ENCODE assay signal across 1 cellular context in the genomic region with DNA sequence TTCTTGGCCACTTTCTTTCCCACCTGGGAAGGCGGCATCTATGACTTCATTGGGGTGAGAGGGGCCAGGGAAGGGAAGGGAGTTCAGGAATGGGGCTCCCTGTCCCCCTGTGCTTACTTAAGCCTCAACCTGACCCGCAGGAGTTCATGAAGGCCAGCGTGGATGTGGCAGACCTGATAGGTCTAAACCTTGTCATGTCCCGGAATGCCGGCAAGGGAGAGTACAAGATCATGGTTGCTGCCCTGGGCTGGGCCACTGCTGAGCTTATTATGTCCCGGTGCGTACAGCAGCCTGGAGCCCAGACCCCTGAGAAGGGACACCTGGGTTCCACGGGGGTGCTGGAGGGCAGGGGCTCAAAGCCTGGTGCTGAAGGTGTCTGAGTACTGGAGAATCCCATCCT.
TF ChIP-seq lines count a peak whose summit lies in the region.

No MANE protein-coding gene starts in this region.

TF ChIP-seq in HCT116, 20 proteins besides CTCF, POLR2A, EP300 and RAD21 (continued from another document):
- TF ChIP-seq SIN3A (IDR thresholded peaks at IDR 0.05; ENCODE audit: low read depth): no peak
